ENCODE assay signal across 14 cellular contexts in genomic region chr1:51899022-51899421, GRCh38. TPM values are rescaled to one million over a fixed set of nuclear protein-coding genes. Genes with fewer than 3 reads are reported as not detected.
A peak's percentile ranks its signal among the peaks of the same experiment; 100 is the strongest.
DNase-seq lines count a peak whose midpoint lies in the region; ATAC-seq, FAIRE-seq and TF ChIP-seq lines count a peak whose summit lies in the region.
"Had no signal": no experiment of that assay in that cellular context is flagged by ENCODE, and none has a peak within 500 bp of the region (broad histone marks: within the 10 kb centered on the region; RNA-seq: fewer than 3 reads in every experiment).

No MANE protein-coding gene starts in this region.

- POLR2A ChIA-PET in AG04450 (lab: Yijun Ruan, JAX) (no interaction called here), PC-3 (lab: Charles Lee; ENCODE audit: unreplicated experiment) (no interaction called here), endothelial cell of umbilical vein (lab: Charles Lee) (no interaction called here)

- intact Hi-C loops in PC-3 (cut with micrococcal nuclease) (no loop called here), endothelial cell of umbilical vein (cut with micrococcal nuclease) (loop anchor here (5.0 to 10.0 kb wide), 3 partner anchors 226 to 798 kb away; partner anchors contain the start of gene COA7)

- no peak overlapping the region for H3K4me3 Mint-ChIP-seq in osteocyte (ENCODE audit: unreplicated experiment)
- H3K4me3 Mint-ChIP-seq: CD8-positive, alpha-beta memory T cell had no signal

- BruUV-seq in PC-3 (replicated peaks; lab: Mats Ljungman, UMichigan): no TSS peak
- no TSS peak for BruUV-seq in endothelial cell of umbilical vein (replicated peaks; lab: Mats Ljungman, UMichigan)

- no peaks in the 10 kb centered on the region for H3K9me3 Mint-ChIP-seq in osteocyte (ENCODE audit: unreplicated experiment)

- H3K9me2 ChIP-seq in PC-3 (replicated peaks; ENCODE audit: low read length): no peaks in the 10 kb centered on the region

- no peaks in the 10 kb centered on the region for H4K20me1 ChIP-seq in PC-3 (ENCODE audit: low read length)
- no peaks in the 10 kb centered on the region for H4K20me1 ChIP-seq in endothelial cell of umbilical vein (replicated peaks; ENCODE audit: control insufficient read depth, extremely low read depth, insufficient read depth, low read length)

- peak overlapping the region; percentile 52 for H3K27ac Mint-ChIP-seq in osteocyte (ENCODE audit: unreplicated experiment)
- H3K27ac Mint-ChIP-seq: CD8-positive, alpha-beta memory T cell had no signal

- H3K36me3 ChIP-seq in PC-3 (ENCODE audit: low read depth, low read length) (no peaks in the 10 kb centered on the region), endothelial cell of umbilical vein (ENCODE audit: control insufficient read depth in 2 of 2, extremely low read depth in 1 of 2, insufficient read depth in 2 of 2, low read length in 2 of 2) (no peaks in the 10 kb centered on the region)

- peaks cover 6% of the 10 kb centered on the region for H3F3A ChIP-seq in PC-3 (ENCODE audit: low read length, unreplicated experiment)

- H3K27me3 Mint-ChIP-seq in osteocyte (ENCODE audit: unreplicated experiment): no peaks in the 10 kb centered on the region

- H2AFZ ChIP-seq in PC-3 (ENCODE audit: low read length) (no peak overlapping the region), endothelial cell of umbilical vein (ENCODE audit: low read depth, low read length) (no peak overlapping the region)

- H3K4me2 ChIP-seq in PC-3 (ENCODE audit: low read length) (no peak overlapping the region), endothelial cell of umbilical vein (ENCODE audit: insufficient read depth, low read length) (no peak overlapping the region)

- DNase-seq in AG04450 (ENCODE audit: low read depth, low spot score): no peak
- no peak for DNase-seq in PC-3
- DNase-seq in endothelial cell of umbilical vein (ENCODE audit: low read depth, low spot score): no peak
- DNase-seq in osteocyte (ENCODE audit: extremely low spot score, unreplicated experiment): no peak
- no peak for DNase-seq in HPDE6-E6E7 (ENCODE audit: extremely low spot score)
- DNase-seq in NCI-H187 (lab: John Stamatoyannopoulos, UW): no peak
- no peak for DNase-seq in NCI-H2107 treated with DMSO at 0.1 percent for 48 hours (lab: John Stamatoyannopoulos, UW; ENCODE audit: unreplicated experiment)
- DNase-seq: CD8-positive, alpha-beta memory T cell; GOT3; NCI-H146; NCI-H2107; NCI-H345; NCI-H526 treated with DMSO at 0.1 percent for 48 hours had no signal

- no peaks in the 10 kb centered on the region for H3K9me3 ChIP-seq in AG04450 (ENCODE audit: control insufficient read depth, insufficient read depth, low read length)
- no peaks in the 10 kb centered on the region for H3K9me3 ChIP-seq in PC-3 (ENCODE audit: low read length)
- H3K9me3 ChIP-seq in endothelial cell of umbilical vein (replicated peaks; ENCODE audit: control insufficient read depth, insufficient read depth, low read length): no peaks in the 10 kb centered on the region

- no peak for TF ChIP-seq POLR2A in endothelial cell of umbilical vein (IDR thresholded peaks at IDR 0.05; ENCODE audit: low read depth, low read length)

- H3K9ac ChIP-seq in PC-3 (ENCODE audit: low read length) (no peak overlapping the region), endothelial cell of umbilical vein (replicated peaks; ENCODE audit: extremely low read depth, insufficient read depth, low read length) (no peak overlapping the region)

- H3K4me1 ChIP-seq in PC-3 (ENCODE audit: insufficient read depth, low read length) (peaks cover 29% of the 10 kb centered on the region), endothelial cell of umbilical vein (ENCODE audit: control insufficient read depth, extremely low read depth, insufficient read depth, low read length) (peaks cover 23% of the 10 kb centered on the region)

- dilution Hi-C loops in endothelial cell of umbilical vein (cut with MboI; ENCODE audit: extremely low pct_ligation_motif_present, low sequenced_read_pairs): no loop called here

- ATAC-seq in PC-3 (no peak), HG03108 (IDR thresholded peaks at IDR 0.05; ENCODE audit: unreplicated experiment) (no peak)

- peaks cover 36% of the 10 kb centered on the region for H3K4me1 Mint-ChIP-seq in osteocyte (ENCODE audit: unreplicated experiment)
- H3K4me1 Mint-ChIP-seq: CD8-positive, alpha-beta memory T cell had no signal

- CTCF ChIA-PET in AG04450 (lab: Charles Lee) (interaction anchor here (0.9 to 1.3 kb wide), 3 partner anchors 8 to 98 kb away, joined by 3 to 5 read pairs (median 4); no protein-coding TSS in a partner anchor), PC-3 (lab: Charles Lee) (no interaction called here), endothelial cell of umbilical vein (lab: Charles Lee) (interaction anchor here (1.5 to 3.9 kb wide), 5 partner anchors 15 to 102 kb away, joined by 5 to 66 read pairs (median 31); no protein-coding TSS in a partner anchor)

- no peaks in the 10 kb centered on the region for H3K36me3 Mint-ChIP-seq in osteocyte (ENCODE audit: unreplicated experiment)

- H3K9me1 ChIP-seq in endothelial cell of umbilical vein (replicated peaks; ENCODE audit: control insufficient read depth, extremely low read depth, insufficient read depth, low read length): no peaks in the 10 kb centered on the region

- H3K4me3 ChIP-seq in AG04450 (ENCODE audit: low read depth, low read length): no peak overlapping the region
- no peak overlapping the region for H3K4me3 ChIP-seq in PC-3 (ENCODE audit: low read length)
- no peak overlapping the region for H3K4me3 ChIP-seq in endothelial cell of umbilical vein (replicated peaks in 1 of 3; ENCODE audit: insufficient read depth in 1 of 3, low read depth in 1 of 3, low read length in 3 of 3)

- no peak for TF ChIP-seq CTCF in AG04450 (IDR thresholded peaks at IDR 0.05; ENCODE audit: low read depth, low read length)
- TF ChIP-seq CTCF in PC-3 (conservative IDR thresholded peaks at IDR 0.05; ENCODE audit: low read depth, low read length): no peak
- TF ChIP-seq CTCF in endothelial cell of umbilical vein (IDR thresholded peaks at IDR 0.05; ENCODE audit: extremely low read depth in 1 of 2, insufficient read depth in 1 of 2, low read depth in 1 of 2, low read length in 2 of 2): no peak
- TF ChIP-seq CTCF in osteocyte (IDR thresholded peaks at IDR 0.05): no peak

- FAIRE-seq in endothelial cell of umbilical vein (lab: Jason Lieb, UNC): no peak

- no peaks in the 10 kb centered on the region for H3K27me3 ChIP-seq in AG04450 (ENCODE audit: control insufficient read depth, insufficient read depth, low read length)
- no peaks in the 10 kb centered on the region for H3K27me3 ChIP-seq in PC-3 (ENCODE audit: low read length)
- no peaks in the 10 kb centered on the region for H3K27me3 ChIP-seq in endothelial cell of umbilical vein (ENCODE audit: control insufficient read depth in 2 of 2, insufficient read depth in 2 of 2, low read length in 2 of 2)

- no peaks in the 10 kb centered on the region for H3K79me2 ChIP-seq in PC-3 (ENCODE audit: low read length)
- no peaks in the 10 kb centered on the region for H3K79me2 ChIP-seq in endothelial cell of umbilical vein (ENCODE audit: control insufficient read depth, insufficient read depth, low read length)

- H3K27ac ChIP-seq in AG04450 (ENCODE audit: low read depth, low read length) (peak overlapping the region; percentile 61), PC-3 (ENCODE audit: low read length) (peak overlapping the region; percentile 86; the same call in 1 of the 2 replicates), endothelial cell of umbilical vein (ENCODE audit: insufficient read depth, low read depth, low read length) (peak overlapping the region; percentile 93)

TF ChIP-seq in endothelial cell of umbilical vein, 7 proteins besides CTCF, POLR2A, EP300 and RAD21:
- no peak for TF ChIP-seq EZH2 (IDR thresholded peaks at IDR 0.05; ENCODE audit: borderline replicate concordance, low read depth, low read length, severe bottlenecking)
- no peak for TF ChIP-seq MYC (IDR thresholded peaks at IDR 0.05; ENCODE audit: low read depth, low read length)
- no peak for TF ChIP-seq GATA2 (IDR thresholded peaks at IDR 0.05; ENCODE audit: insufficient read depth, insufficient read length, low read depth, low read length)
- TF ChIP-seq FOS (IDR thresholded peaks at IDR 0.05; ENCODE audit: borderline replicate concordance, insufficient read depth, low read length): no peak
- TF ChIP-seq MAX (IDR thresholded peaks at IDR 0.05; ENCODE audit: insufficient read depth, insufficient read length): no peak
- TF ChIP-seq JUN (IDR thresholded peaks at IDR 0.05; ENCODE audit: borderline replicate concordance, insufficient read depth, insufficient read length, low read depth): no peak
- no peak for TF ChIP-seq POLR2AphosphoS5 (IDR thresholded peaks at IDR 0.05; ENCODE audit: insufficient read depth, low read depth, low read length)
TF ChIP-seq in endothelial cell of umbilical vein: peak in this region for 0.

RNA-seq across cellular contexts. Expression of gene NRDC, which starts 20.5 kb away (rescaled TPM):
- polyA plus RNA-seq in AG04450 (2011; rRNA removed): 172 and 177 TPM in 2 replicates
- polyA minus RNA-seq in AG04450 (2011; rRNA and poly(A)+ RNA removed): 134 and 169 TPM in 2 replicates
- total RNA-seq in PC-3 (2014; rRNA removed): 96.8 and 116 TPM in 2 replicates
- 125 and 146 TPM in 2 replicates for total RNA-seq in endothelial cell of umbilical vein
- 35.6 and 41.8 TPM in 2 replicates for polyA plus RNA-seq in endothelial cell of umbilical vein
- polyA plus RNA-seq in endothelial cell of umbilical vein (2011; cell fraction: cytosol; rRNA removed): 55.8 and 62.4 TPM in 2 replicates
- polyA plus RNA-seq in endothelial cell of umbilical vein (2011; cell fraction: nucleus; rRNA removed): 154 and 169 TPM in 2 replicates
- 99.9 and 148 TPM in 2 replicates for polyA plus RNA-seq in endothelial cell of umbilical vein (2012)
- 121 and 129 TPM in 2 replicates for polyA minus RNA-seq in endothelial cell of umbilical vein
- polyA minus RNA-seq in endothelial cell of umbilical vein (2011; cell fraction: cytosol; rRNA and poly(A)+ RNA removed): 80.1 TPM
- 75.6 and 104 TPM in 2 replicates for polyA minus RNA-seq in endothelial cell of umbilical vein (2011; cell fraction: nucleus; rRNA and poly(A)+ RNA removed)
- total RNA-seq in osteocyte: 122 and 130 TPM in 2 replicates
